Comparison of ENCODE assay signal across 23 cellular contexts in genomic region chr10:52472406-52473146, GRCh38.
"Had no signal": no experiment of that assay in that cellular context is flagged by ENCODE, and none has a peak within 500 bp of the region (broad histone marks: within the 10 kb centered on the region; RNA-seq: fewer than 3 reads in every experiment).

No MANE protein-coding gene starts in this region.

- FAIRE-seq: kidney had no signal

- H3K27me3 ChIP-seq: foreskin keratinocyte, spleen, upper lobe of right lung had no signal

- DNase-seq: activated CD4-positive, alpha-beta memory T cell treated with anti-CD3 and anti-CD28 coated beads for 36 hours; activated CD4-positive, alpha-beta T cell treated with anti-CD3 and anti-CD28 coated beads for 4 hours; activated CD4-positive, CD25-positive, alpha-beta regulatory T cell; activated effector memory CD4-positive, alpha-beta T cell treated with Interleukin-2 at 50 U/mL for 16 hours; activated naive CD4-positive, alpha-beta T cell treated with anti-CD3 and anti-CD28 coated beads, Interleukin-2, amount 10 ng/mL, durations not matched to agents 7 days and 5 days; activated naive CD8-positive, alpha-beta T cell treated with anti-CD3 and anti-CD28 coated beads, Interleukin-2, amount 50 U/mL, for 24 hours; activated T-cell treated with anti-CD3 and anti-CD28 coated beads, Interleukin-2, amount 50 U/mL, for 72 hours; cortex of kidney; endodermal cell; erythroblast; foreskin keratinocyte; kidney; lower lobe of right lung; mesendoderm; mucosa of descending colon; nucleus accumbens; spleen; stimulated activated CD4-positive, alpha-beta T cell treated with anti-CD3 and anti-CD28 coated beads, Interleukin-4, amount 100 ng/mL, for 1 hour; stimulated activated naive CD4-positive, alpha-beta T cell; T1000; upper lobe of right lung had no signal

- H3K9me3 ChIP-seq: lower lobe of right lung, mucosa of descending colon, spleen, thoracic aorta, upper lobe of right lung had no signal

- ATAC-seq: activated naive CD8-positive, alpha-beta T cell treated with anti-CD3 and anti-CD28 coated beads, Interleukin-2, amount 50 U/mL, for 24 hours; activated T-cell treated with anti-CD3 and anti-CD28 coated beads, Interleukin-2, amount 50 U/mL, for 72 hours; foreskin keratinocyte; left lobe of liver; lower lobe of right lung; mucosa of descending colon; upper lobe of right lung had no signal

- H3K36me3 ChIP-seq: lower lobe of right lung, spleen, thoracic aorta, upper lobe of right lung had no signal

- H3K4me1 ChIP-seq: lower lobe of right lung, spleen, upper lobe of right lung had no signal

- H3K4me3 ChIP-seq: lower lobe of right lung, mucosa of descending colon, spleen, thoracic aorta, upper lobe of right lung had no signal

- H3K27ac ChIP-seq: foreskin keratinocyte, lower lobe of right lung, spleen, thoracic aorta, upper lobe of right lung had no signal
